21 cellular contexts compared by ENCODE assay signal in the genomic region with DNA sequence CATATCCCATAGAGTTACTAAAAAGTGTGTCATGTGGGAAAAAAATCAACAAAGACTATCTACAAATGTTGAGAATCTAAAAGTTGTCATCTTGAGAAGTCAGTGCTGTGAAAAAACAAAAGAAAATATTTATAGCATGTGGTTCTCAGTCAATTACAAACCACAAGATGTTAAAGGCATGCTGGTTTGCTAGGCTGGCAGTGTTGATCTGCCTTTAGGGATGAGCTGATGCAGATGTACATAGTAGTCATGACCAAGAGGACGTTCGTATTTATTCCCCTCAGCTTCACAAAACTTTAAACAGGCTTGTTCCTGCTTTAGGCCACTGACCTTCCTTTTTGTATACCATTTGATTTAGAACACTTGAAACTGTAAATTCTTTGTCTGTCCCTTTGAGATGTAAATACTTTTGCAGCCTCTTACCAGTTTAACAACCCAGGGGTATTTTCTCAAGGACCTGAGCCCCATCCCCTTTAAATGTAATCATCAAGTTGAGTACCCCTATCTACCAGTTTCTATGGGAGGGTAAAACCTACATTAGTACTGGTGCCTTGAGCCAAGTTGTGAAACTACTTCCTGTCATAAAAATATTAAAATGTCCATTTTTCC.
DNase-seq lines count a peak whose midpoint lies in the region; ATAC-seq, FAIRE-seq and TF ChIP-seq lines count a peak whose summit lies in the region.
"Had no signal": no experiment of that assay in that cellular context is flagged by ENCODE, and none has a peak within 500 bp of the region (broad histone marks: within the 10 kb centered on the region; RNA-seq: fewer than 3 reads in every experiment).

No MANE protein-coding gene starts in this region.

- peaks cover 3 to 4% of the 10 kb centered on the region in 2 donors for H3K9me3 Mint-ChIP-seq in natural killer cell
- H3K9me3 Mint-ChIP-seq in Caco-2 (ENCODE audit: unreplicated experiment) = no peaks in the 10 kb centered on the region

- CTCF ChIA-PET in HepG2 (lab: Yijun Ruan, JAX; ENCODE audit: low intra/inter-chr PET ratio, low total read pairs) = no interaction called here
- CTCF ChIA-PET in Caco-2 (lab: Charles Lee) = no interaction called here

- H3K27ac ChIP-seq in MM.1S (ENCODE audit: low read length) (no peak overlapping the region), SU-DHL-6 (ENCODE audit: low read depth, low read length) (no peak overlapping the region), HepG2 (ENCODE audit: extremely low read length, insufficient read depth, low read length) (no peak overlapping the region)
- H3K27ac ChIP-seq: C4-2B, HL-60 had no signal

- TF ChIP-seq EP300 in HepG2 (IDR thresholded peaks at IDR 0.05; ENCODE audit: low read depth in 2 of 2, low read length in 2 of 2) (no peak), HepG2 (CRISPR knock-in tag; IDR thresholded peaks at IDR 0.05; ENCODE audit: borderline replicate concordance) (no peak)

- H4K20me1 ChIP-seq in MM.1S (ENCODE audit: insufficient read depth, low read length) = no peaks in the 10 kb centered on the region
- H4K20me1 ChIP-seq in SU-DHL-6 (ENCODE audit: low read depth, low read length) = no peaks in the 10 kb centered on the region
- H4K20me1 ChIP-seq in HepG2 (ENCODE audit: insufficient read depth, low read length) = no peaks in the 10 kb centered on the region

- TF ChIP-seq CTCF in MM.1S (IDR thresholded peaks at IDR 0.05; ENCODE audit: low read length) (no peak), SU-DHL-6 (IDR thresholded peaks at IDR 0.05; ENCODE audit: insufficient read depth, low read length, poor library complexity, severe bottlenecking) (no peak), HepG2 (CRISPR knock-in tag; IDR thresholded peaks at IDR 0.05) (no peak), natural killer cell (IDR thresholded peaks at IDR 0.05) (no peak), Caco-2 (IDR thresholded peaks at IDR 0.05; ENCODE audit: insufficient read depth in 1 of 2, low read depth in 1 of 2, low read length in 1 of 2, severe bottlenecking in 1 of 2, unreplicated experiment in 1 of 2) (no peak)

- H3K4me1 ChIP-seq in MM.1S (ENCODE audit: low read length) (no peaks in the 10 kb centered on the region), HepG2 (ENCODE audit: insufficient read depth, low read length) (no peaks in the 10 kb centered on the region), Caco-2 (no peaks in the 10 kb centered on the region)

- ATAC-seq in HepG2 = no peak
- ATAC-seq in HG02840 (IDR thresholded peaks at IDR 0.05; ENCODE audit: low FRiP score, unreplicated experiment) = no peak
- no peak for ATAC-seq in natural killer cell
- ATAC-seq in HG02763 (IDR thresholded peaks at IDR 0.05; ENCODE audit: unreplicated experiment) = no peak
- ATAC-seq: SK-N-SH treated with all-trans-retinoic acid at 6 μM for 48 hours had no signal

- POLR2A ChIA-PET in HepG2 (lab: Yijun Ruan, JAX) = no interaction called here
- POLR2A ChIA-PET in Caco-2 (lab: Charles Lee) = no interaction called here

- H3K4me3 ChIP-seq in MM.1S (ENCODE audit: low read length) = no peak overlapping the region
- no peak overlapping the region for H3K4me3 ChIP-seq in SU-DHL-6 (ENCODE audit: insufficient read depth, low read length, poor library complexity, severe bottlenecking)
- no peak overlapping the region for H3K4me3 ChIP-seq in HepG2 (replicated peaks in 1 of 3; ENCODE audit: insufficient read depth in 1 of 3, low read depth in 2 of 3, low read length in 3 of 3)
- no peak overlapping the region for H3K4me3 ChIP-seq in Caco-2 (ENCODE audit: low read depth, low read length)

- H3K36me3 ChIP-seq in MM.1S (replicated peaks; ENCODE audit: insufficient read depth, low read length) (no peaks in the 10 kb centered on the region), SU-DHL-6 (ENCODE audit: low read length) (0 out of 2 replicates have a peak, but pooled peaks cover 3% of the 10 kb centered on the region), HepG2 (replicated peaks in 1 of 2; ENCODE audit: control insufficient read depth in 1 of 2, insufficient read depth in 2 of 2, low read length in 2 of 2) (no peaks in the 10 kb centered on the region), Caco-2 (ENCODE audit: control insufficient read depth, insufficient read depth, low read length) (no peaks in the 10 kb centered on the region)

- H3K27me3 ChIP-seq in MM.1S (replicated peaks; ENCODE audit: insufficient read depth, low read length) = no peaks in the 10 kb centered on the region
- H3K27me3 ChIP-seq in SU-DHL-6 (ENCODE audit: low read length) = no peaks in the 10 kb centered on the region
- H3K27me3 ChIP-seq in HepG2 (ENCODE audit: control insufficient read depth in 1 of 2, insufficient read depth in 2 of 2, low read length in 2 of 2) = no peaks in the 10 kb centered on the region
- H3K27me3 ChIP-seq in Caco-2 (replicated peaks; ENCODE audit: control insufficient read depth, insufficient read depth, low read length) = no peaks in the 10 kb centered on the region

- no peak overlapping the region for H3K4me2 ChIP-seq in MM.1S (ENCODE audit: low read depth, low read length)
- no peak overlapping the region for H3K4me2 ChIP-seq in SU-DHL-6 (ENCODE audit: low read depth, low read length, poor library complexity, severe bottlenecking)
- H3K4me2 ChIP-seq in HepG2 (ENCODE audit: low read depth, low read length) = no peak overlapping the region

- H3K9ac ChIP-seq in MM.1S (ENCODE audit: low read length) = no peak overlapping the region
- no peak overlapping the region for H3K9ac ChIP-seq in SU-DHL-6 (ENCODE audit: low read length)
- no peak overlapping the region for H3K9ac ChIP-seq in HepG2 (ENCODE audit: insufficient read depth, low read depth, low read length)

- H2AFZ ChIP-seq in MM.1S (ENCODE audit: low read length) (no peak overlapping the region), SU-DHL-6 (ENCODE audit: low read depth, low read length, severe bottlenecking) (peak overlapping the region; percentile 0), HepG2 (ENCODE audit: low read length) (no peak overlapping the region)

- BruUV-seq in HepG2 (replicated peaks; lab: Mats Ljungman, UMichigan) = no TSS peak
- no TSS peak for BruUV-seq in Caco-2 (replicated peaks; lab: Mats Ljungman, UMichigan)

- H3K27ac Mint-ChIP-seq in natural killer cell (no peak overlapping the region), Caco-2 (ENCODE audit: unreplicated experiment) (no peak overlapping the region)

- H3K9me2 ChIP-seq in MM.1S (replicated peaks; ENCODE audit: insufficient read depth, low read length) (no peaks in the 10 kb centered on the region), SU-DHL-6 (replicated peaks; ENCODE audit: insufficient read depth, low read length) (no peaks in the 10 kb centered on the region)

- H3K36me3 Mint-ChIP-seq in natural killer cell (peaks cover 5% of the 10 kb centered on the region), Caco-2 (ENCODE audit: insufficient read depth, unreplicated experiment) (no peaks in the 10 kb centered on the region)

- H3F3A ChIP-seq in MM.1S (ENCODE audit: insufficient read depth, low read length) (no peaks in the 10 kb centered on the region), SU-DHL-6 (ENCODE audit: insufficient read depth) (no peaks in the 10 kb centered on the region)

- H3K4me1 Mint-ChIP-seq in natural killer cell (no peaks in the 10 kb centered on the region), Caco-2 (ENCODE audit: low read depth, unreplicated experiment) (no peaks in the 10 kb centered on the region)

- intact Hi-C loops in HepG2 (cut with micrococcal nuclease; ENCODE audit: unreplicated experiment) = no loop called here
- intact Hi-C loops in natural killer cell (cut with micrococcal nuclease) = no loop called here
- intact Hi-C loops in Caco-2 (cut with micrococcal nuclease; ENCODE audit: unreplicated experiment) = no loop called here

- in situ Hi-C loops in HepG2 (cut with HindIII; ENCODE audit: extremely low pct_ligation_motif_present, low pct_unique_long_range_greater_than_20kb) = no loop called here

- DNase-seq in HT1080 (ENCODE audit: low read depth) (peak; percentile 53), MM.1S (peak; percentile 27), HepG2 (ENCODE audit: low spot score) (no peak), natural killer cell (no peak), Caco-2 (no peak)
- DNase-seq: GOT3; KG1; NCI-H1105 treated with DMSO at 0.1 percent for 48 hours; NCI-H1694 treated with DMSO at 0.1 percent for 48 hours; NCI-H2107; NCI-H226; NCI-H69; NK-92 treated with Interleukin-12 subunit alpha and Interleukin-12 subunit beta, amount 100 ng/mL, for 24 hours; SHP77 had no signal

- H3K4me3 Mint-ChIP-seq in natural killer cell (no peak overlapping the region), Caco-2 (ENCODE audit: unreplicated experiment) (no peak overlapping the region)

- no peak for TF ChIP-seq RAD21 in HepG2 (CRISPR knock-in tag; IDR thresholded peaks at IDR 0.05)

- 0% methylated on average over 2 of the region's 2 CpGs for WGBS in HepG2 (ENCODE audit: low lambda C conversion rate)

- H3K27me3 Mint-ChIP-seq in natural killer cell (ENCODE audit: low read depth in 2 of 2) (no peaks in the 10 kb centered on the region), Caco-2 (ENCODE audit: insufficient read depth, unreplicated experiment) (no peaks in the 10 kb centered on the region)

- no peak for TF ChIP-seq POLR2A in HepG2 (IDR thresholded peaks at IDR 0.05; ENCODE audit: insufficient read depth in 1 of 2, low read depth in 2 of 2, low read length in 2 of 2)

- FAIRE-seq in HepG2 (lab: Jason Lieb, UNC) = no peak
- FAIRE-seq: GM12892 had no signal

- H3K9me3 ChIP-seq in MM.1S (replicated peaks; ENCODE audit: insufficient read depth, low read length) (no peaks in the 10 kb centered on the region), SU-DHL-6 (ENCODE audit: insufficient read depth, low read length) (no peaks in the 10 kb centered on the region), HepG2 (ENCODE audit: low read length) (peaks cover 69% of the 10 kb centered on the region), Caco-2 (no peaks in the 10 kb centered on the region)

- H3K79me2 ChIP-seq in MM.1S (ENCODE audit: low read length) = no peaks in the 10 kb centered on the region
- no peaks in the 10 kb centered on the region for H3K79me2 ChIP-seq in SU-DHL-6 (ENCODE audit: insufficient read depth, low read length)
- H3K79me2 ChIP-seq in HepG2 (ENCODE audit: insufficient read depth, low read length) = no peaks in the 10 kb centered on the region

TF ChIP-seq in HepG2, 621 proteins besides CTCF, POLR2A, EP300 and RAD21:
- no peak for TF ChIP-seq ZNF160 (CRISPR knock-in tag; IDR thresholded peaks at IDR 0.05)
- TF ChIP-seq, protein P1, sequence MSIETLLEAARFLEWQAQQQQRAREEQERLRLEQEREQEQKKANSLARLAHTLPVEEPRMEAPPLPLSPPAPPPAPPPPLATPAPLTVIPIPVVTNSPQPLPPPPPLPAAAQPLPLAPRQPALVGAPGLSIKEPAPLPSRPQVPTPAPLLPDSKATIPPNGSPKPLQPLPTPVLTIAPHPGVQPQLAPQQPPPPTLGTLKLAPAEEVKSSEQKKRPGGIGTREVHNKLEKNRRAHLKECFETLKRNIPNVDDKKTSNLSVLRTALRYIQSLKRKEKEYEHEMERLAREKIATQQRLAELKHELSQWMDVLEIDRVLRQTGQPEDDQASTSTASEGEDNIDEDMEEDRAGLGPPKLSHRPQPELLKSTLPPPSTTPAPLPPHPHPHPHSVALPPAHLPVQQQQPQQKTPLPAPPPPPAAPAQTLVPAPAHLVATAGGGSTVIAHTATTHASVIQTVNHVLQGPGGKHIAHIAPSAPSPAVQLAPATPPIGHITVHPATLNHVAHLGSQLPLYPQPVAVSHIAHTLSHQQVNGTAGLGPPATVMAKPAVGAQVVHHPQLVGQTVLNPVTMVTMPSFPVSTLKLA (IDR thresholded peaks at IDR 0.05) = 0 out of 2 replicates have a peak, but pooled peaks have one; percentile 31

Comparison
In these comparisons a context has a peak if more than half of its experiments do, and no peak if none do; other contexts are left out.
1. DNase-seq: peak in HT1080 (single experiment) and MM.1S (single experiment); none in HepG2 (single experiment), natural killer cell (single experiment) and Caco-2 (0 of 2).